8 cellular contexts compared by ENCODE assay signal in genomic region chr19:2455481-2456300, GRCh38. TPM values are rescaled to one million over a fixed set of nuclear protein-coding genes. Genes with fewer than 3 reads are reported as not detected.
A peak's percentile ranks its signal among the peaks of the same experiment; 100 is the strongest.
DNase-seq lines count a peak whose midpoint lies in the region; ATAC-seq and TF ChIP-seq lines count a peak whose summit lies in the region.

No MANE protein-coding gene starts in this region.

- H3K4me1 Mint-ChIP-seq in brain = peaks cover 26% of the 10 kb centered on the region

- H3K36me3 Mint-ChIP-seq in brain = no peaks in the 10 kb centered on the region

- no peak for TF ChIP-seq CTCF in brain (conservative IDR thresholded peaks at IDR 0.05)

- no peaks in the 10 kb centered on the region for H3K9me3 Mint-ChIP-seq in brain

- H3K27me3 Mint-ChIP-seq in brain = peaks cover 9% of the 10 kb centered on the region

- H3K4me3 Mint-ChIP-seq in brain = peak overlapping the region; percentile 84 to 89 (median 85)

- H3K27ac Mint-ChIP-seq in brain = peak overlapping the region; percentile 29 to 94 (median 77)

- DNase-seq in left colon = peak; percentile 55 to 63
- peak; percentile 18 for DNase-seq in stimulated activated CD8-positive, alpha-beta memory T cell treated with anti-CD3 and anti-CD28 coated beads, Interleukin-15, amount 100 ng/mL, for 24 hours (ENCODE audit: low read depth)
- no peak for DNase-seq in middle frontal gyrus (ENCODE audit: extremely low spot score, low spot score)

- peak; percentile 35 for ATAC-seq in GM18498 (IDR thresholded peaks at IDR 0.05; ENCODE audit: unreplicated experiment)
- peak; percentile 25 for ATAC-seq in HG02798 (IDR thresholded peaks at IDR 0.05; ENCODE audit: poor library complexity, unreplicated experiment)
- ATAC-seq in SK-N-SH treated with all-trans-retinoic acid at 6 μM for 48 hours = peak; percentile 60
- ATAC-seq in left colon = peak; percentile 37
- ATAC-seq in GM21526 (IDR thresholded peaks at IDR 0.05; ENCODE audit: low FRiP score, unreplicated experiment) = no peak

- intact Hi-C loops in left colon (cut with DNase I, micrococcal nuclease) = no loop called here

TF ChIP-seq in SK-N-SH treated with all-trans-retinoic acid at 6 μM for 48 hours, 23 proteins besides CTCF, POLR2A, EP300 and RAD21:
- TF ChIP-seq, protein P1, sequence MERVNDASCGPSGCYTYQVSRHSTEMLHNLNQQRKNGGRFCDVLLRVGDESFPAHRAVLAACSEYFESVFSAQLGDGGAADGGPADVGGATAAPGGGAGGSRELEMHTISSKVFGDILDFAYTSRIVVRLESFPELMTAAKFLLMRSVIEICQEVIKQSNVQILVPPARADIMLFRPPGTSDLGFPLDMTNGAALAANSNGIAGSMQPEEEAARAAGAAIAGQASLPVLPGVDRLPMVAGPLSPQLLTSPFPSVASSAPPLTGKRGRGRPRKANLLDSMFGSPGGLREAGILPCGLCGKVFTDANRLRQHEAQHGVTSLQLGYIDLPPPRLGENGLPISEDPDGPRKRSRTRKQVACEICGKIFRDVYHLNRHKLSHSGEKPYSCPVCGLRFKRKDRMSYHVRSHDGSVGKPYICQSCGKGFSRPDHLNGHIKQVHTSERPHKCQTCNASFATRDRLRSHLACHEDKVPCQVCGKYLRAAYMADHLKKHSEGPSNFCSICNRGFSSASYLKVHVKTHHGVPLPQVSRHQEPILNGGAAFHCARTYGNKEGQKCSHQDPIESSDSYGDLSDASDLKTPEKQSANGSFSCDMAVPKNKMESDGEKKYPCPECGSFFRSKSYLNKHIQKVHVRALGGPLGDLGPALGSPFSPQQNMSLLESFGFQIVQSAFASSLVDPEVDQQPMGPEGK (CRISPR knock-in tag; IDR thresholded peaks at IDR 0.05; ENCODE audit: borderline replicate concordance) = no peak

RNA-seq across cellular contexts. Expression of gene LMNB2, which starts 1.1 kb away (rescaled TPM):
- polyA plus RNA-seq in brain (ENCODE audit: insufficient read depth, low read depth, low replicate concordance) = 80.9 TPM
- 10 to 100 TPM; 23.6 to 43.9 TPM for total RNA-seq in left colon

RNA-seq across cellular contexts. Expression of gene GADD45B, which starts 20.2 kb away (rescaled TPM):
- 28.4 TPM for polyA plus RNA-seq in brain (ENCODE audit: insufficient read depth, low read depth, low replicate concordance)
- 10 to 100 TPM; 44.4 to 53.8 TPM for total RNA-seq in left colon

RNA-seq across cellular contexts. Expression of gene TIMM13, which starts 28.3 kb away (rescaled TPM):
- polyA plus RNA-seq in brain (ENCODE audit: insufficient read depth, low read depth, low replicate concordance) = 121 TPM
- 100 to 1,000 TPM in 1 of 2 donors, 10 to 100 TPM in 1; 90.2 to 129 TPM for total RNA-seq in left colon
